ENCODE assay signal across 19 cellular contexts in genomic region chr20:22535483-22535882, GRCh38. TPM values are rescaled to one million over a fixed set of nuclear protein-coding genes. Genes with fewer than 3 reads are reported as not detected.
DNase-seq lines count a peak whose midpoint lies in the region; ATAC-seq and TF ChIP-seq lines count a peak whose summit lies in the region.
"Had no signal": no experiment of that assay in that cellular context is flagged by ENCODE, and none has a peak within 500 bp of the region (broad histone marks: within the 10 kb centered on the region; RNA-seq: fewer than 3 reads in every experiment).

No MANE protein-coding gene starts in this region.

- no peak overlapping the region for H3K27ac ChIP-seq in esophagus muscularis mucosa (replicated peaks in 1 of 4)
- H3K27ac ChIP-seq: BLaER1 had no signal

- H3K9me3 ChIP-seq in Caco-2, result 0 out of 2 replicates have a peak, but pooled peaks cover 4% of the 10 kb centered on the region
- H3K9me3 ChIP-seq in esophagus muscularis mucosa, result no peaks in the 10 kb centered on the region
- H3K9me3 ChIP-seq: BE2C, BLaER1 had no signal

- H3K9me3 Mint-ChIP-seq in Caco-2 (ENCODE audit: unreplicated experiment) (peaks cover 10% of the 10 kb centered on the region), osteocyte (ENCODE audit: unreplicated experiment) (no peaks in the 10 kb centered on the region)
- H3K9me3 Mint-ChIP-seq in activated T-helper 2 cell treated with anti-CD3 and anti-CD28 coated beads, Interferon-gamma antibody, Interleukin-2, Interleukin-4, amounts not matched to agents 10 μg/mL and 5 μg/mL and 100 μg/mL, durations not matched to agents 14 hours and 24 hours and 36 hours, result peaks cover 3% of the 10 kb centered on the region

- intact Hi-C loops in Caco-2 (cut with micrococcal nuclease; ENCODE audit: unreplicated experiment), result loop anchor here (5.0 kb wide), 2 partner anchors 37 to 133 kb away; no protein-coding TSS in a partner anchor
- intact Hi-C loops in esophagus muscularis mucosa (cut with DNase I), result no loop called here
- intact Hi-C loops in activated T-helper 2 cell treated with anti-CD3 and anti-CD28 coated beads, Interferon-gamma antibody, Interleukin-2, Interleukin-4, amounts not matched to agents 10 μg/mL and 5 μg/mL and 100 μg/mL, durations not matched to agents 14 hours and 24 hours and 36 hours (cut with micrococcal nuclease), result no loop called here

- peaks cover 55% of the 10 kb centered on the region for H3K4me1 Mint-ChIP-seq in Caco-2 (ENCODE audit: low read depth, unreplicated experiment)
- no peaks in the 10 kb centered on the region for H3K4me1 Mint-ChIP-seq in osteocyte (ENCODE audit: unreplicated experiment)
- no peaks in the 10 kb centered on the region for H3K4me1 Mint-ChIP-seq in activated T-helper 2 cell treated with anti-CD3 and anti-CD28 coated beads, Interferon-gamma antibody, Interleukin-2, Interleukin-4, amounts not matched to agents 10 μg/mL and 5 μg/mL and 100 μg/mL, durations not matched to agents 14 hours and 24 hours and 36 hours (ENCODE audit: low read depth)
- H3K4me1 Mint-ChIP-seq: CD14-positive monocyte; CD4-positive, alpha-beta memory T cell; CD4-positive, CD25-positive, alpha-beta regulatory T cell; CD8-positive, alpha-beta memory T cell had no signal

- no peak for ATAC-seq in HG02571 (IDR thresholded peaks at IDR 0.05; ENCODE audit: unreplicated experiment)

- H3K4me3 ChIP-seq in Caco-2 (ENCODE audit: low read depth, low read length) (no peak overlapping the region), esophagus muscularis mucosa (no peak overlapping the region)
- H3K4me3 ChIP-seq: BLaER1 had no signal

- H3K4me1 ChIP-seq in Caco-2 (peaks cover 49% of the 10 kb centered on the region), esophagus muscularis mucosa (no peaks in the 10 kb centered on the region)
- H3K4me1 ChIP-seq: BE2C, BLaER1 had no signal

- 80% methylated on average over 5 of the region's 5 CpGs for WGBS in esophagus muscularis mucosa

- H3K36me3 ChIP-seq in Caco-2 (ENCODE audit: control insufficient read depth, insufficient read depth, low read length) (no peaks in the 10 kb centered on the region), esophagus muscularis mucosa (no peaks in the 10 kb centered on the region)
- H3K36me3 ChIP-seq: BE2C, BLaER1 had no signal

- TF ChIP-seq EP300 in esophagus muscularis mucosa (IDR thresholded peaks at IDR 0.05), result no peak

- no peak for TF ChIP-seq POLR2A in esophagus muscularis mucosa (IDR thresholded peaks at IDR 0.05; ENCODE audit: low read depth)

- H3K27ac Mint-ChIP-seq in Caco-2 (ENCODE audit: unreplicated experiment), result peak overlapping the region; percentile 87
- H3K27ac Mint-ChIP-seq in osteocyte (ENCODE audit: unreplicated experiment), result no peak overlapping the region
- H3K27ac Mint-ChIP-seq in activated T-helper 2 cell treated with anti-CD3 and anti-CD28 coated beads, Interferon-gamma antibody, Interleukin-2, Interleukin-4, amounts not matched to agents 10 μg/mL and 5 μg/mL and 100 μg/mL, durations not matched to agents 14 hours and 24 hours and 36 hours, result no peak overlapping the region
- H3K27ac Mint-ChIP-seq: CD14-positive monocyte; CD4-positive, alpha-beta memory T cell; CD8-positive, alpha-beta memory T cell had no signal

- CTCF ChIA-PET in Caco-2 (lab: Charles Lee), result no interaction called here

- POLR2A ChIA-PET in Caco-2 (lab: Charles Lee), result no interaction called here

- no peaks in the 10 kb centered on the region for H3K27me3 Mint-ChIP-seq in Caco-2 (ENCODE audit: insufficient read depth, unreplicated experiment)
- no peaks in the 10 kb centered on the region for H3K27me3 Mint-ChIP-seq in osteocyte (ENCODE audit: unreplicated experiment)
- H3K27me3 Mint-ChIP-seq in activated T-helper 2 cell treated with anti-CD3 and anti-CD28 coated beads, Interferon-gamma antibody, Interleukin-2, Interleukin-4, amounts not matched to agents 10 μg/mL and 5 μg/mL and 100 μg/mL, durations not matched to agents 14 hours and 24 hours and 36 hours (ENCODE audit: low read depth), result no peaks in the 10 kb centered on the region
- H3K27me3 Mint-ChIP-seq: CD4-positive, alpha-beta memory T cell; CD4-positive, CD25-positive, alpha-beta regulatory T cell had no signal

- H3K27me3 ChIP-seq in Caco-2 (replicated peaks; ENCODE audit: control insufficient read depth, insufficient read depth, low read length) (no peaks in the 10 kb centered on the region), esophagus muscularis mucosa (no peaks in the 10 kb centered on the region)
- H3K27me3 ChIP-seq: BE2C, BLaER1 had no signal

- DNase-seq in Caco-2 (no peak), esophagus muscularis mucosa (ENCODE audit: extremely low spot score) (peak; percentile 37), osteocyte (ENCODE audit: extremely low spot score, unreplicated experiment) (peak; percentile 54)
- DNase-seq in activated T-helper 2 cell treated with anti-CD3 and anti-CD28 coated beads, Interferon-gamma antibody, Interleukin-2, Interleukin-4, amounts not matched to agents 10 μg/mL and 5 μg/mL and 100 μg/mL, durations not matched to agents 14 hours and 24 hours and 36 hours (ENCODE audit: low spot score), result no peak
- DNase-seq: 8988T; ACHN; BE2C; C1 segment of cervical spinal cord; Calu3; CD4-positive, alpha-beta memory T cell; CD4-positive, CD25-positive, alpha-beta regulatory T cell; CD8-positive, alpha-beta memory T cell; COR-L47; DMS79 treated with DMSO at 0.1 percent for 48 hours; GF-D8 had no signal

- H3K4me3 Mint-ChIP-seq in Caco-2 (ENCODE audit: unreplicated experiment) (no peak overlapping the region), osteocyte (ENCODE audit: unreplicated experiment) (no peak overlapping the region)
- no peak overlapping the region for H3K4me3 Mint-ChIP-seq in activated T-helper 2 cell treated with anti-CD3 and anti-CD28 coated beads, Interferon-gamma antibody, Interleukin-2, Interleukin-4, amounts not matched to agents 10 μg/mL and 5 μg/mL and 100 μg/mL, durations not matched to agents 14 hours and 24 hours and 36 hours (ENCODE audit: low read depth)
- H3K4me3 Mint-ChIP-seq: CD14-positive monocyte; CD4-positive, alpha-beta memory T cell; CD4-positive, CD25-positive, alpha-beta regulatory T cell; CD8-positive, alpha-beta memory T cell had no signal

- no TSS peak for BruUV-seq in Caco-2 (replicated peaks; lab: Mats Ljungman, UMichigan)

- no peak for TF ChIP-seq CTCF in Caco-2 (IDR thresholded peaks at IDR 0.05; ENCODE audit: insufficient read depth in 1 of 2, low read depth in 1 of 2, low read length in 1 of 2, severe bottlenecking in 1 of 2, unreplicated experiment in 1 of 2)
- TF ChIP-seq CTCF in esophagus muscularis mucosa (IDR thresholded peaks at IDR 0.05), result no peak
- no peak for TF ChIP-seq CTCF in osteocyte (IDR thresholded peaks at IDR 0.05)

- H3K36me3 Mint-ChIP-seq in Caco-2 (ENCODE audit: insufficient read depth, unreplicated experiment), result peaks cover 16% of the 10 kb centered on the region
- no peaks in the 10 kb centered on the region for H3K36me3 Mint-ChIP-seq in osteocyte (ENCODE audit: unreplicated experiment)
- no peaks in the 10 kb centered on the region for H3K36me3 Mint-ChIP-seq in activated T-helper 2 cell treated with anti-CD3 and anti-CD28 coated beads, Interferon-gamma antibody, Interleukin-2, Interleukin-4, amounts not matched to agents 10 μg/mL and 5 μg/mL and 100 μg/mL, durations not matched to agents 14 hours and 24 hours and 36 hours (ENCODE audit: low read depth)
- H3K36me3 Mint-ChIP-seq: CD14-positive monocyte; CD4-positive, alpha-beta memory T cell; CD4-positive, CD25-positive, alpha-beta regulatory T cell; CD8-positive, alpha-beta memory T cell had no signal

RNA-seq across cellular contexts. Expression of gene FOXA2, which starts 48.9 kb away (rescaled TPM):
- 38.7 and 43.6 TPM in 2 replicates for total RNA-seq in Caco-2 (2022)
- not detected for total RNA-seq in esophagus muscularis mucosa
- not detected in 2 replicates for total RNA-seq in osteocyte
- total RNA-seq in activated T-helper 2 cell treated with anti-CD3 and anti-CD28 coated beads, Interferon-gamma antibody, Interleukin-2, Interleukin-4, amounts not matched to agents 10 μg/mL and 5 μg/mL and 100 μg/mL, durations not matched to agents 14 hours and 24 hours and 36 hours, result not detected in 2 replicates
- total RNA-seq: A673; CD4-positive, alpha-beta memory T cell; CD4-positive, CD25-positive, alpha-beta regulatory T cell; CD8-positive, alpha-beta memory T cell had no signal

Comparison
In these comparisons a context has a peak if more than half of its experiments do, and no peak if none do; other contexts are left out.
1. DNase-seq: peak in esophagus muscularis mucosa (single experiment) and osteocyte (single experiment); none in Caco-2 (0 of 2) and activated T-helper 2 cell treated with anti-CD3 and anti-CD28 coated beads, Interferon-gamma antibody, Interleukin-2, Interleukin-4, amounts not matched to agents 10 μg/mL and 5 μg/mL and 100 μg/mL, durations not matched to agents 14 hours and 24 hours and 36 hours (single experiment).
2. RNA of gene FOXA2, which starts 48.9 kb away (total RNA-seq): 38.7 to 43.6 TPM in Caco-2; not detected in esophagus muscularis mucosa, not detected in osteocyte and not detected in activated T-helper 2 cell treated with anti-CD3 and anti-CD28 coated beads, Interferon-gamma antibody, Interleukin-2, Interleukin-4, amounts not matched to agents 10 μg/mL and 5 μg/mL and 100 μg/mL, durations not matched to agents 14 hours and 24 hours and 36 hours; every median in the first group is over 10 times any median in the second.